ENCODE assay signal across 18 cellular contexts in genomic region chr9:124758691-124759090, GRCh38. TPM values are rescaled to one million over a fixed set of nuclear protein-coding genes. Genes with fewer than 3 reads are reported as not detected.
DNase-seq lines count a peak whose midpoint lies in the region; ATAC-seq, FAIRE-seq and TF ChIP-seq lines count a peak whose summit lies in the region.
"Had no signal": no experiment of that assay in that cellular context is flagged by ENCODE, and none has a peak within 500 bp of the region (broad histone marks: within the 10 kb centered on the region; RNA-seq: fewer than 3 reads in every experiment).

No MANE protein-coding gene starts in this region.

- no peaks in the 10 kb centered on the region for H3K36me3 ChIP-seq in PC-9 (ENCODE audit: low read depth)
- no peaks in the 10 kb centered on the region for H3K36me3 ChIP-seq in endodermal cell (ENCODE audit: control insufficient read depth, insufficient read depth, low read length)
- H3K36me3 ChIP-seq in smooth muscle cell (ENCODE audit: low read depth): no peaks in the 10 kb centered on the region

- peak; percentile 40 for FAIRE-seq in GM12891 (lab: Jason Lieb, UNC)

- POLR2A ChIA-PET in PC-9 (lab: Charles Lee; ENCODE audit: unreplicated experiment): no interaction called here

- no peaks in the 10 kb centered on the region for H3K27me3 Mint-ChIP-seq in endodermal cell (ENCODE audit: insufficient read depth)

- no peak for TF ChIP-seq POLR2A in GM12891 (IDR thresholded peaks at IDR 0.05; ENCODE audit: low read depth, low read length)

- ATAC-seq in HG03025 (IDR thresholded peaks at IDR 0.05; ENCODE audit: low FRiP score, unreplicated experiment): no peak
- ATAC-seq: activated CD8-positive, alpha-beta memory T cell treated with anti-CD3 and anti-CD28 coated beads, Interleukin-2, amount 10 ng/mL, durations not matched to agents 7 days and 5 days; activated T-helper 17 cell treated with anti-CD3 and anti-CD28 coated beads, Interleukin-2, amount 50 U/mL, for 72 hours; sciatic nerve; stimulated activated naive B cell treated with anti-CD40 and anti-IgM and Interleukin-4, amounts not matched to agents 10 μg/mL and 1 μg/mL and 100 μg/mL, for 72 hours had no signal

- intact Hi-C loops in PC-9 (cut with micrococcal nuclease; ENCODE audit: unreplicated experiment): no loop called here
- intact Hi-C loops in head of caudate nucleus (cut with DNase I): no loop called here

- H3K27me3 ChIP-seq in PC-9 (ENCODE audit: insufficient read depth, low read depth) (no peaks in the 10 kb centered on the region), endodermal cell (ENCODE audit: control insufficient read depth, insufficient read depth, low read length, poor library complexity, severe bottlenecking) (no peaks in the 10 kb centered on the region), smooth muscle cell (ENCODE audit: low read depth) (no peaks in the 10 kb centered on the region)

- H3K4me3 ChIP-seq in PC-9 (no peak overlapping the region), endodermal cell (ENCODE audit: low read length) (peak overlapping the region; percentile 53), smooth muscle cell (peak overlapping the region; percentile 22)
- H3K4me3 ChIP-seq: coronary artery had no signal

- peak overlapping the region; percentile 13 for H3K27ac ChIP-seq in PC-9
- H3K27ac ChIP-seq in endodermal cell (ENCODE audit: low read depth, low read length): peak overlapping the region; percentile 86
- peak overlapping the region; percentile 3 for H3K27ac ChIP-seq in smooth muscle cell (ENCODE audit: low read depth)
- H3K27ac ChIP-seq: coronary artery had no signal

- TF ChIP-seq CTCF in PC-9 (conservative IDR thresholded peaks at IDR 0.05) (no peak), endodermal cell (conservative IDR thresholded peaks at IDR 0.05) (no peak), smooth muscle cell (IDR thresholded peaks at IDR 0.05; ENCODE audit: borderline replicate concordance, insufficient read depth, poor library complexity, severe bottlenecking) (no peak)

- DNase-seq in GM12891 (ENCODE audit: insufficient read length, low spot score) (no peak), PC-9 (no peak), endodermal cell (no peak), smooth muscle cell (lab: John Stamatoyannopoulos, UW; ENCODE audit: unreplicated experiment) (no peak), head of caudate nucleus (no peak), RPMI8226 (no peak)
- DNase-seq: activated CD4-positive, alpha-beta T cell treated with anti-CD3 and anti-CD28 coated beads for 48 hours; activated CD8-positive, alpha-beta memory T cell treated with anti-CD3 and anti-CD28 coated beads, Interleukin-2, amount 10 ng/mL, durations not matched to agents 7 days and 5 days; activated naive CD8-positive, alpha-beta T cell treated with anti-CD3 and anti-CD28 coated beads, Interleukin-2, amount 10 ng/mL, durations not matched to agents 7 days and 5 days; GOT3; midbrain; NCI-H146; NCI-H774; stimulated activated naive B cell treated with anti-CD40 and anti-IgM and Interleukin-4, amounts not matched to agents 10 μg/mL and 1 μg/mL and 100 μg/mL, for 72 hours had no signal

- H3K36me3 Mint-ChIP-seq in endodermal cell (ENCODE audit: low read depth): no peaks in the 10 kb centered on the region
- H3K36me3 Mint-ChIP-seq: activated CD8-positive, alpha-beta memory T cell treated with anti-CD3 and anti-CD28 coated beads, Interleukin-2, amount 10 ng/mL, durations not matched to agents 7 days and 5 days; activated naive CD8-positive, alpha-beta T cell treated with anti-CD3 and anti-CD28 coated beads, Interleukin-2, amount 10 ng/mL, durations not matched to agents 7 days and 5 days; stimulated activated naive B cell treated with anti-CD40 and anti-IgM and Interleukin-4, amounts not matched to agents 10 μg/mL and 1 μg/mL and 100 μg/mL, for 72 hours had no signal

- H3K27ac Mint-ChIP-seq in endodermal cell: peak overlapping the region; percentile 90
- H3K27ac Mint-ChIP-seq: activated CD8-positive, alpha-beta memory T cell treated with anti-CD3 and anti-CD28 coated beads, Interleukin-2, amount 10 ng/mL, durations not matched to agents 7 days and 5 days; activated naive CD8-positive, alpha-beta T cell treated with anti-CD3 and anti-CD28 coated beads, Interleukin-2, amount 10 ng/mL, durations not matched to agents 7 days and 5 days; activated T-helper 17 cell treated with anti-CD3 and anti-CD28 coated beads, Interleukin-2, amount 50 U/mL, for 72 hours; stimulated activated naive B cell treated with anti-CD40 and anti-IgM and Interleukin-4, amounts not matched to agents 10 μg/mL and 1 μg/mL and 100 μg/mL, for 72 hours had no signal

- H3K4me3 Mint-ChIP-seq in endodermal cell: peak overlapping the region; percentile 42
- H3K4me3 Mint-ChIP-seq: activated CD8-positive, alpha-beta memory T cell treated with anti-CD3 and anti-CD28 coated beads, Interleukin-2, amount 10 ng/mL, durations not matched to agents 7 days and 5 days; activated naive CD8-positive, alpha-beta T cell treated with anti-CD3 and anti-CD28 coated beads, Interleukin-2, amount 10 ng/mL, durations not matched to agents 7 days and 5 days; activated T-helper 17 cell treated with anti-CD3 and anti-CD28 coated beads, Interleukin-2, amount 50 U/mL, for 72 hours had no signal

- CTCF ChIA-PET in PC-9 (lab: Charles Lee): interaction anchor here (1.6 kb wide), 1 partner anchor 141 kb away, joined by 5 read pairs; no protein-coding TSS in a partner anchor

- peaks cover 12% of the 10 kb centered on the region for H4K20me1 ChIP-seq in PC-9 (ENCODE audit: insufficient read depth)
- no peaks in the 10 kb centered on the region for H4K20me1 ChIP-seq in smooth muscle cell (ENCODE audit: low read depth)

- no peaks in the 10 kb centered on the region for H3K9me3 ChIP-seq in PC-9 (ENCODE audit: insufficient read depth, low read depth)
- H3K9me3 ChIP-seq in endodermal cell (ENCODE audit: control insufficient read depth, low read length): no peaks in the 10 kb centered on the region
- no peaks in the 10 kb centered on the region for H3K9me3 ChIP-seq in smooth muscle cell (replicated peaks; ENCODE audit: low read depth)

- peak overlapping the region; percentile 26 for H3K9ac ChIP-seq in endodermal cell (ENCODE audit: extremely low read depth, low read length, poor library complexity, severe bottlenecking)
- H3K9ac ChIP-seq in smooth muscle cell (ENCODE audit: low read depth): no peak overlapping the region

- H3K4me1 Mint-ChIP-seq in endodermal cell: peaks cover 87% of the 10 kb centered on the region
- H3K4me1 Mint-ChIP-seq: activated naive CD8-positive, alpha-beta T cell treated with anti-CD3 and anti-CD28 coated beads, Interleukin-2, amount 10 ng/mL, durations not matched to agents 7 days and 5 days had no signal

- H3F3A ChIP-seq in PC-9 (ENCODE audit: insufficient read depth, low read depth) (peaks cover 22% of the 10 kb centered on the region), smooth muscle cell (ENCODE audit: low read depth) (peaks cover 4% of the 10 kb centered on the region)

- no peaks in the 10 kb centered on the region for H3K9me3 Mint-ChIP-seq in endodermal cell
- H3K9me3 Mint-ChIP-seq: activated naive CD8-positive, alpha-beta T cell treated with anti-CD3 and anti-CD28 coated beads, Interleukin-2, amount 10 ng/mL, durations not matched to agents 7 days and 5 days; activated T-helper 17 cell treated with anti-CD3 and anti-CD28 coated beads, Interleukin-2, amount 50 U/mL, for 72 hours; stimulated activated naive B cell treated with anti-CD40 and anti-IgM and Interleukin-4, amounts not matched to agents 10 μg/mL and 1 μg/mL and 100 μg/mL, for 72 hours had no signal

- no peaks in the 10 kb centered on the region for H3K9me2 ChIP-seq in PC-9 (ENCODE audit: insufficient read depth)

- no TSS peak for BruUV-seq in PC-9 (replicated peaks; lab: Mats Ljungman, UMichigan)

- H3K79me2 ChIP-seq in PC-9 (ENCODE audit: low read depth) (peaks cover 91% of the 10 kb centered on the region), smooth muscle cell (ENCODE audit: low read depth) (no peaks in the 10 kb centered on the region)

- peak overlapping the region; percentile 8; the same call in 1 of the 2 replicates for H3K4me2 ChIP-seq in PC-9
- H3K4me2 ChIP-seq in smooth muscle cell: peak overlapping the region; percentile 71

- H2AFZ ChIP-seq in PC-9 (no peak overlapping the region), smooth muscle cell (ENCODE audit: low read depth) (peak overlapping the region; percentile 23)

- H3K4me1 ChIP-seq in PC-9 (replicated peaks; ENCODE audit: insufficient read depth) (peaks cover 14% of the 10 kb centered on the region), endodermal cell (ENCODE audit: control insufficient read depth, insufficient read depth, low read length) (peaks cover 33% of the 10 kb centered on the region), smooth muscle cell (ENCODE audit: low read depth) (peaks cover 69% of the 10 kb centered on the region)

TF ChIP-seq in GM12891, 5 proteins besides CTCF, POLR2A, EP300 and RAD21:
- TF ChIP-seq SPI1 (IDR thresholded peaks at IDR 0.05; ENCODE audit: low read depth, low read length) (0 out of 2 replicates have a peak, but pooled peaks have one; percentile 12), PAX5 (IDR thresholded peaks at IDR 0.05; ENCODE audit: insufficient read depth, low read length, severe bottlenecking) (no peak)

RNA-seq across cellular contexts. Expression of gene NR6A1, which starts 12.4 kb away (rescaled TPM):
- polyA plus RNA-seq in GM12891 (2012; ENCODE audit: low read depth, missing spikeins): 2.0 TPM
- total RNA-seq in PC-9 (2021) (13.0 TPM in 2 replicates), endodermal cell (100 to 1,000 TPM; 168 to 206 TPM), smooth muscle cell (0.31 and 1.5 TPM in 2 replicates)
- polyA plus RNA-seq in endodermal cell (2013, experiment 1 of 2): 47.4 TPM
- 49.5 TPM for polyA plus RNA-seq in endodermal cell (2013, experiment 2 of 2)
- 0.17 and 0.28 TPM in 2 replicates for polyA plus RNA-seq in smooth muscle cell

RNA-seq across cellular contexts. Expression of gene OLFML2A, which starts 18.2 kb away (rescaled TPM):
- polyA plus RNA-seq in GM12891 (2012; ENCODE audit: low read depth, missing spikeins): 0.27 TPM
- 5.7 and 9.0 TPM in 2 replicates for total RNA-seq in PC-9 (2021)
- total RNA-seq in endodermal cell: 10 to 100 TPM; 28.1 to 31.2 TPM
- 8.2 TPM for polyA plus RNA-seq in endodermal cell (2013, experiment 1 of 2)
- polyA plus RNA-seq in endodermal cell (2013, experiment 2 of 2): 7.8 TPM
- 6.6 and 17.0 TPM in 2 replicates for total RNA-seq in smooth muscle cell
- 3.5 and 11.2 TPM in 2 replicates for polyA plus RNA-seq in smooth muscle cell
- total RNA-seq: activated CD8-positive, alpha-beta memory T cell treated with anti-CD3 and anti-CD28 coated beads, Interleukin-2, amount 10 ng/mL, durations not matched to agents 7 days and 5 days; activated naive CD8-positive, alpha-beta T cell treated with anti-CD3 and anti-CD28 coated beads, Interleukin-2, amount 10 ng/mL, durations not matched to agents 7 days and 5 days; activated T-helper 17 cell treated with anti-CD3 and anti-CD28 coated beads, Interleukin-2, amount 50 U/mL, for 72 hours had no signal

Comparison
In these comparisons a context has a peak if more than half of its experiments do, and no peak if none do; other contexts are left out.
1. H3K27ac ChIP-seq: peak in every context shown above with its lines; median percentile 86 in endodermal cell; 13 in PC-9; 3 in smooth muscle cell.
2. RNA of gene NR6A1, which starts 12.4 kb away (total RNA-seq): 168 to 206 TPM in endodermal cell; 13.0 TPM in PC-9 and 0.31 to 1.5 TPM in smooth muscle cell; every median in the first group is over 10 times any median in the second.